In genomic region chr20:57020364-57020763, GRCh38 we compare ENCODE assay signal across 21 cellular contexts.
A peak's percentile ranks its signal among the peaks of the same experiment; 100 is the strongest.
DNase-seq lines count a peak whose midpoint lies in the region; ATAC-seq and TF ChIP-seq lines count a peak whose summit lies in the region.
"Had no signal": no experiment of that assay in that cellular context is flagged by ENCODE, and none has a peak within 500 bp of the region (broad histone marks: within the 10 kb centered on the region; RNA-seq: fewer than 3 reads in every experiment).

No MANE protein-coding gene starts in this region.

- no peaks in the 10 kb centered on the region for H4K20me1 ChIP-seq in smooth muscle cell (ENCODE audit: low read depth)
- H4K20me1 ChIP-seq: BLaER1 had no signal

- H3K36me3 Mint-ChIP-seq in CD4-positive, alpha-beta memory T cell, result no peaks in the 10 kb centered on the region

- H3K9me3 ChIP-seq in RWPE2 (ENCODE audit: severe bottlenecking) (no peaks in the 10 kb centered on the region), smooth muscle cell (replicated peaks; ENCODE audit: low read depth) (no peaks in the 10 kb centered on the region), adrenal gland (replicated peaks in 1 of 3) (no peaks in the 10 kb centered on the region)
- no peaks in the 10 kb centered on the region for H3K9me3 ChIP-seq in CD4-positive, alpha-beta memory T cell (ENCODE audit: control insufficient read depth in 1 of 2, low read length in 2 of 2)
- H3K9me3 ChIP-seq: BLaER1, Caco-2, SJCRH30 had no signal

- H2AFZ ChIP-seq in smooth muscle cell (ENCODE audit: low read depth), result no peak overlapping the region

- no peak for TF ChIP-seq POLR2A in adrenal gland (IDR thresholded peaks at IDR 0.05)

- CTCF ChIA-PET in CD4-positive, alpha-beta memory T cell (lab: Charles Lee; ENCODE audit: partially characterized antibody), result no interaction called here

- intact Hi-C loops in CD4-positive, alpha-beta memory T cell (cut with micrococcal nuclease), result no loop called here
- intact Hi-C loops in adrenal gland (cut with DNase I), result no loop called here

- H3K9ac ChIP-seq in smooth muscle cell (ENCODE audit: low read depth), result no peak overlapping the region
- H3K9ac ChIP-seq: BLaER1, KMS-11 had no signal

- WGBS in smooth muscle cell (ENCODE audit: low lambda C conversion rate), result 54% methylated on average over 9 of the region's 9 CpGs
- 33 to 54% (median 35%) methylated on average over 9 of the region's 9 CpGs for WGBS in adrenal gland, 4 donors

- no peaks in the 10 kb centered on the region for H3K79me2 ChIP-seq in smooth muscle cell (ENCODE audit: low read depth)

- no peak for ATAC-seq in RWPE2 (ENCODE audit: low read depth)

- no peaks in the 10 kb centered on the region for H3F3A ChIP-seq in smooth muscle cell (ENCODE audit: low read depth)

- H3K27ac Mint-ChIP-seq in CD4-positive, alpha-beta memory T cell, result no peak overlapping the region
- H3K27ac Mint-ChIP-seq: CD4-positive, alpha-beta T cell had no signal

- H3K36me3 ChIP-seq in RWPE2 (ENCODE audit: low read depth), result no peaks in the 10 kb centered on the region
- H3K36me3 ChIP-seq in smooth muscle cell (ENCODE audit: low read depth), result no peaks in the 10 kb centered on the region
- H3K36me3 ChIP-seq in CD4-positive, alpha-beta memory T cell (ENCODE audit: insufficient read depth, low read length), result no peaks in the 10 kb centered on the region
- H3K36me3 ChIP-seq in adrenal gland (replicated peaks in 1 of 2), result no peaks in the 10 kb centered on the region
- H3K36me3 ChIP-seq: BLaER1, SJCRH30 had no signal

- H3K9me3 Mint-ChIP-seq in CD4-positive, alpha-beta memory T cell, result peaks cover 0 to 3% (median 0%) of the 10 kb centered on the region in 8 donors
- H3K9me3 Mint-ChIP-seq: CD4-positive, alpha-beta T cell had no signal

- peaks cover 12 to 13% of the 10 kb centered on the region in 2 donors for H3K27me3 Mint-ChIP-seq in CD4-positive, alpha-beta memory T cell

- H3K4me2 ChIP-seq in smooth muscle cell, result peak overlapping the region; percentile 61
- H3K4me2 ChIP-seq: BLaER1, KMS-11 had no signal

- H3K27me3 ChIP-seq in RWPE2 (ENCODE audit: insufficient read depth, poor library complexity, severe bottlenecking), result peaks cover 20% of the 10 kb centered on the region
- no peaks in the 10 kb centered on the region for H3K27me3 ChIP-seq in smooth muscle cell (ENCODE audit: low read depth)
- H3K27me3 ChIP-seq in CD4-positive, alpha-beta memory T cell (ENCODE audit: insufficient read depth, low read length), result no peaks in the 10 kb centered on the region
- peaks cover 19% of the 10 kb centered on the region for H3K27me3 ChIP-seq in adrenal gland
- H3K27me3 ChIP-seq: BLaER1 had no signal

- POLR2A ChIA-PET in CD4-positive, alpha-beta memory T cell (lab: Charles Lee; ENCODE audit: partially characterized antibody), result no interaction called here

- no peaks in the 10 kb centered on the region for H3K4me1 Mint-ChIP-seq in CD4-positive, alpha-beta memory T cell

- DNase-seq in DMS79 treated with DMSO at 0.1 percent for 48 hours (lab: John Stamatoyannopoulos, UW) (peak; percentile 3), DMS79 (lab: John Stamatoyannopoulos, UW) (no peak), NCI-H2227 (lab: John Stamatoyannopoulos, UW; ENCODE audit: unreplicated experiment) (peak; percentile 67), RWPE2 (ENCODE audit: low spot score) (peak; percentile 73), smooth muscle cell (lab: John Stamatoyannopoulos, UW; ENCODE audit: unreplicated experiment) (no peak), adrenal gland (no peak), RKO (ENCODE audit: low spot score) (no peak)
- DNase-seq in CD4-positive, alpha-beta memory T cell, result no peak
- DNase-seq: ACHN; Caco-2; CD4-positive, alpha-beta T cell; DMS153; GDM1; IMR-90; NCI-H187; NCI-H226; NCI-H510A treated with DMSO at 0.1 percent for 48 hours; SJCRH30 had no signal

- no peaks in the 10 kb centered on the region for H3K4me1 ChIP-seq in RWPE2 (ENCODE audit: insufficient read depth, poor library complexity, severe bottlenecking)
- H3K4me1 ChIP-seq in smooth muscle cell (ENCODE audit: low read depth), result no peaks in the 10 kb centered on the region
- H3K4me1 ChIP-seq in CD4-positive, alpha-beta memory T cell (ENCODE audit: insufficient read depth, low read length), result no peaks in the 10 kb centered on the region
- H3K4me1 ChIP-seq in adrenal gland (replicated peaks in 1 of 2), result no peaks in the 10 kb centered on the region
- H3K4me1 ChIP-seq: BLaER1 had no signal

- H3K27ac ChIP-seq in RWPE2 (ENCODE audit: poor library complexity, severe bottlenecking), result no peak overlapping the region
- H3K27ac ChIP-seq in smooth muscle cell (ENCODE audit: low read depth), result no peak overlapping the region
- no peak overlapping the region for H3K27ac ChIP-seq in CD4-positive, alpha-beta memory T cell (ENCODE audit: low read depth, low read length)
- H3K27ac ChIP-seq in adrenal gland, result no peak overlapping the region
- H3K27ac ChIP-seq: 22Rv1, BLaER1, KMS-11, SJCRH30 had no signal

- no peak for TF ChIP-seq CTCF in RWPE2 (IDR thresholded peaks at IDR 0.05; ENCODE audit: poor library complexity, severe bottlenecking)
- no peak for TF ChIP-seq CTCF in smooth muscle cell (IDR thresholded peaks at IDR 0.05; ENCODE audit: borderline replicate concordance, insufficient read depth, poor library complexity, severe bottlenecking)
- no peak for TF ChIP-seq CTCF in adrenal gland (IDR thresholded peaks at IDR 0.05)

- H3K4me3 Mint-ChIP-seq in CD4-positive, alpha-beta memory T cell, result no peak overlapping the region
- H3K4me3 Mint-ChIP-seq: CD4-positive, alpha-beta T cell had no signal

- H3K4me3 ChIP-seq in RWPE2 (ENCODE audit: severe bottlenecking) (no peak overlapping the region), smooth muscle cell (no peak overlapping the region), adrenal gland (no peak overlapping the region)
- no peak overlapping the region for H3K4me3 ChIP-seq in CD4-positive, alpha-beta memory T cell (ENCODE audit: low read length in 2 of 2)
- H3K4me3 ChIP-seq: BLaER1, SJCRH30 had no signal

Comparison
In these comparisons a context has a peak if more than half of its experiments do, and no peak if none do; other contexts are left out.
1. DNase-seq: peak in DMS79 treated with DMSO at 0.1 percent for 48 hours (single experiment), NCI-H2227 (single experiment) and RWPE2 (single experiment); none in DMS79 (single experiment), smooth muscle cell (single experiment), CD4-positive, alpha-beta memory T cell (0 of 5), adrenal gland (0 of 7) and RKO (single experiment).